In genomic region chr6:90413396-90413795, GRCh38 we compare ENCODE assay signal across 9 cellular contexts.
A peak's percentile ranks its signal among the peaks of the same experiment; 100 is the strongest.
DNase-seq lines count a peak whose midpoint lies in the region; ATAC-seq, FAIRE-seq and TF ChIP-seq lines count a peak whose summit lies in the region.
"Had no signal": no experiment of that assay in that cellular context is flagged by ENCODE, and none has a peak within 500 bp of the region (broad histone marks: within the 10 kb centered on the region; RNA-seq: fewer than 3 reads in every experiment).

No MANE protein-coding gene starts in this region.

- H3K4me1 Mint-ChIP-seq in stimulated activated naive CD8-positive, alpha-beta T cell treated with anti-CD3 and anti-CD28 coated beads, Interleukin-15, Interleukin-2, amounts not matched to agents 100 ng/mL and 50 ng/mL, for 24 hours (ENCODE audit: low read depth): peaks cover 74% of the 10 kb centered on the region
- H3K4me1 Mint-ChIP-seq in brain: peaks cover 24% of the 10 kb centered on the region
- peaks cover 13 to 31% (median 25%) of the 10 kb centered on the region in 4 donors for H3K4me1 Mint-ChIP-seq in naive thymus-derived CD8-positive, alpha-beta T cell

- no peaks in the 10 kb centered on the region for H3K27me3 Mint-ChIP-seq in stimulated activated naive CD8-positive, alpha-beta T cell treated with anti-CD3 and anti-CD28 coated beads, Interleukin-15, Interleukin-2, amounts not matched to agents 100 ng/mL and 50 ng/mL, for 24 hours
- peaks cover 6% of the 10 kb centered on the region for H3K27me3 Mint-ChIP-seq in brain
- peaks cover 0 to 4% (median 0%) of the 10 kb centered on the region in 5 donors for H3K27me3 Mint-ChIP-seq in naive thymus-derived CD8-positive, alpha-beta T cell

- H3K27me3 ChIP-seq in prostate gland (replicated peaks; ENCODE audit: insufficient read depth): no peaks in the 10 kb centered on the region
- H3K27me3 ChIP-seq: colonic mucosa had no signal

- peak overlapping the region; percentile 67 for H3K4me3 Mint-ChIP-seq in stimulated activated naive CD8-positive, alpha-beta T cell treated with anti-CD3 and anti-CD28 coated beads, Interleukin-15, Interleukin-2, amounts not matched to agents 100 ng/mL and 50 ng/mL, for 24 hours
- H3K4me3 Mint-ChIP-seq in brain: peak overlapping the region; percentile 67 to 79 (median 75)
- H3K4me3 Mint-ChIP-seq in naive thymus-derived CD8-positive, alpha-beta T cell: peak overlapping the region; percentile 64 to 90 (median 76)

- no peak overlapping the region for H3K27ac ChIP-seq in prostate gland
- H3K27ac ChIP-seq: colonic mucosa had no signal

- no peaks in the 10 kb centered on the region for H3K9me3 ChIP-seq in prostate gland
- H3K9me3 ChIP-seq: colonic mucosa had no signal

- POLR2A ChIA-PET in naive thymus-derived CD8-positive, alpha-beta T cell (lab: Charles Lee): interaction anchor here (0.7 to 5.2 kb wide), 10 partner anchors 11 to 593 kb away, joined by 3 to 37 read pairs (median 6); no protein-coding TSS in a partner anchor

- no peak for FAIRE-seq in GM12891 (lab: Jason Lieb, UNC)

- ATAC-seq in stimulated activated naive CD8-positive, alpha-beta T cell treated with anti-CD3 and anti-CD28 coated beads, Interleukin-15, Interleukin-2, amounts not matched to agents 100 U/mL and 50 U/mL, for 24 hours: no peak
- ATAC-seq in naive thymus-derived CD8-positive, alpha-beta T cell: no peak
- no peak for ATAC-seq in GM18520 (IDR thresholded peaks at IDR 0.05; ENCODE audit: unreplicated experiment)

- no peak for TF ChIP-seq CTCF in brain (conservative IDR thresholded peaks at IDR 0.05)
- no peak for TF ChIP-seq CTCF in prostate gland (IDR thresholded peaks at IDR 0.05)

- intact Hi-C loops in prostate gland (cut with DNase I): no loop called here

- no peak overlapping the region for H3K4me3 ChIP-seq in prostate gland
- H3K4me3 ChIP-seq: colonic mucosa had no signal

- no peak for DNase-seq in stimulated activated naive CD8-positive, alpha-beta T cell treated with anti-CD3 and anti-CD28 coated beads, Interleukin-15, Interleukin-2, amounts not matched to agents 100 U/mL and 50 U/mL, for 24 hours
- DNase-seq in naive thymus-derived CD8-positive, alpha-beta T cell: no peak
- DNase-seq in GM12891 (ENCODE audit: insufficient read length, low spot score) (no peak), prostate gland (ENCODE audit: low spot score) (no peak), amniotic stem cell (lab: John Stamatoyannopoulos, UW) (no peak)

- no peaks in the 10 kb centered on the region for H3K36me3 Mint-ChIP-seq in stimulated activated naive CD8-positive, alpha-beta T cell treated with anti-CD3 and anti-CD28 coated beads, Interleukin-15, Interleukin-2, amounts not matched to agents 100 ng/mL and 50 ng/mL, for 24 hours (ENCODE audit: low read depth)
- no peaks in the 10 kb centered on the region for H3K36me3 Mint-ChIP-seq in brain
- H3K36me3 Mint-ChIP-seq in naive thymus-derived CD8-positive, alpha-beta T cell: no peaks in the 10 kb centered on the region

- no peaks in the 10 kb centered on the region for H3K4me1 ChIP-seq in prostate gland (replicated peaks)
- H3K4me1 ChIP-seq: colonic mucosa had no signal

- no peaks in the 10 kb centered on the region for H3K36me3 ChIP-seq in prostate gland
- H3K36me3 ChIP-seq: colonic mucosa had no signal

- TF ChIP-seq POLR2A in GM12891 (IDR thresholded peaks at IDR 0.05; ENCODE audit: low read depth, low read length) (no peak), prostate gland (IDR thresholded peaks at IDR 0.05) (no peak)

- H3K9me3 Mint-ChIP-seq in stimulated activated naive CD8-positive, alpha-beta T cell treated with anti-CD3 and anti-CD28 coated beads, Interleukin-15, Interleukin-2, amounts not matched to agents 100 ng/mL and 50 ng/mL, for 24 hours: no peaks in the 10 kb centered on the region
- no peaks in the 10 kb centered on the region for H3K9me3 Mint-ChIP-seq in brain
- peaks cover 0 to 4% (median 0%) of the 10 kb centered on the region in 9 donors for H3K9me3 Mint-ChIP-seq in naive thymus-derived CD8-positive, alpha-beta T cell

- peak overlapping the region; percentile 94 for H3K27ac Mint-ChIP-seq in stimulated activated naive CD8-positive, alpha-beta T cell treated with anti-CD3 and anti-CD28 coated beads, Interleukin-15, Interleukin-2, amounts not matched to agents 100 ng/mL and 50 ng/mL, for 24 hours
- H3K27ac Mint-ChIP-seq in brain: peak overlapping the region; percentile 88 to 98 (median 91)
- peak overlapping the region in 9 of 10 donors; percentile 17 to 98 (median 86) for H3K27ac Mint-ChIP-seq in naive thymus-derived CD8-positive, alpha-beta T cell

- 50% methylated on average over 14 of the region's 14 CpGs for WGBS in prostate gland

TF ChIP-seq in GM12891, 5 proteins besides CTCF, POLR2A, EP300 and RAD21:
- no peak for TF ChIP-seq TAF1 (IDR thresholded peaks at IDR 0.05; ENCODE audit: low read depth, low read length)
- no peak for TF ChIP-seq POU2F2 (IDR thresholded peaks at IDR 0.05; ENCODE audit: low read depth, low read length)
- TF ChIP-seq PAX5 (IDR thresholded peaks at IDR 0.05; ENCODE audit: insufficient read depth, low read length, severe bottlenecking): no peak
- no peak for TF ChIP-seq POLR2AphosphoS5 (IDR thresholded peaks at IDR 0.05; ENCODE audit: low read depth, low read length)
- no peak for TF ChIP-seq SPI1 (IDR thresholded peaks at IDR 0.05; ENCODE audit: low read depth, low read length)
